Comparison of ENCODE assay signal across 8 cellular contexts in the genomic region with DNA sequence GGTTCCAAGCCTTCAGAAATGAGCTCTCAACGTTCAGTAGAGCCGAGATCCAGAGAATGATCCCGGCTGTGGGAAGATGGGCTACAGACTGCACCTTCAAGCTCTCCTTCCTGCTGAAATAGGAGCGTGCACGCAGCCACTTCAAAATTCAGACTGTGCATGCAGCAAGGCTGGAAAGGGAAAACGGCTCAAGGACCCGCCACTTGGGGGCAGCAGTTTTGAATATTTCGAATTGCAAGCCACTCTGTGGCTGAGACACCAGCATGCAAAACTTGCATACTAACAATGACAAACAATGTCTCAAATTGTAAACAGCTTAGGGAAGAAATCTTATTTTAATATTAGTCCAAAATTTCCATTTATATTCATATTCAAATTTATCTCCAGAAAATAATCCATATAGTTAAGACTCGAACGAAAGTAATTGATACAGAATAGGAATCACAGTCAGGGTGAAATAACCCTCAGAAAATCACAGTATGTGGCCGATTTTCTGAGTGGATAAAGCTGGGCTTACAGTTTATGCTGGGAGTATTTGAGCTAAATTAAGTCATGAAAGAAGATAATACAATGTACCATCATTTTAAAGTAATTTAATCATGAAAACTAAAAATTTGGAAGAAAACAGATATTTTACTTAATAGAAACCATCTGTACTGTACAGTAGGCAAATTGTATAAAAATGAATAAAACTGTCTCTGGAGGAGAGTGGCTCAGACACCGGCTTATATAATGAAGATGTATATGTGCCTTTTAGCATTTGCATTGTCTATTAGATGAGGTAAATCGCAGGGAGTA.
DNase-seq lines count a peak whose midpoint lies in the region; ATAC-seq and TF ChIP-seq lines count a peak whose summit lies in the region.

No MANE protein-coding gene starts in this region.

- no peaks in the 10 kb centered on the region for H3K36me3 ChIP-seq in NT2/D1 (ENCODE audit: insufficient read depth, insufficient read length, low read length)
- H3K36me3 ChIP-seq in psoas muscle (ENCODE audit: insufficient read depth in 1 of 2, low read depth in 1 of 2) = no peaks in the 10 kb centered on the region
- no peaks in the 10 kb centered on the region for H3K36me3 ChIP-seq in suprapubic skin

- intact Hi-C loops in psoas muscle (cut with DNase I) = loop anchor here in 1 of 2 donors (5.0 kb wide), 1 partner anchor 158 kb away; no protein-coding TSS in a partner anchor

- no peak for TF ChIP-seq EP300 in suprapubic skin (IDR thresholded peaks at IDR 0.05)

- no peaks in the 10 kb centered on the region for H3K9me3 ChIP-seq in NT2/D1 (ENCODE audit: insufficient read depth, low read length)
- H3K9me3 ChIP-seq in psoas muscle = no peaks in the 10 kb centered on the region
- no peaks in the 10 kb centered on the region for H3K9me3 ChIP-seq in suprapubic skin

- H3K9me3 Mint-ChIP-seq in activated T-helper 17 cell treated with anti-CD3 and anti-CD28 coated beads, Interleukin-2, amount 50 U/mL, for 72 hours = no peaks in the 10 kb centered on the region

- 36% methylated on average over 13 of the region's 13 CpGs for WGBS in psoas muscle, 3 donors
- 28% methylated on average over 13 of the region's 13 CpGs for WGBS in suprapubic skin

- H3K4me1 ChIP-seq in NT2/D1 (ENCODE audit: insufficient read depth, insufficient read length) (no peaks in the 10 kb centered on the region), psoas muscle (no peaks in the 10 kb centered on the region), suprapubic skin (no peaks in the 10 kb centered on the region)

- no peaks in the 10 kb centered on the region for H3K36me3 Mint-ChIP-seq in activated T-helper 17 cell treated with anti-CD3 and anti-CD28 coated beads, Interleukin-2, amount 50 U/mL, for 72 hours (ENCODE audit: low read depth)

- H3K27me3 Mint-ChIP-seq in activated T-helper 17 cell treated with anti-CD3 and anti-CD28 coated beads, Interleukin-2, amount 50 U/mL, for 72 hours = peaks cover 41% of the 10 kb centered on the region

- H3K4me3 Mint-ChIP-seq in activated T-helper 17 cell treated with anti-CD3 and anti-CD28 coated beads, Interleukin-2, amount 50 U/mL, for 72 hours = no peak overlapping the region

- H3K27ac Mint-ChIP-seq in activated T-helper 17 cell treated with anti-CD3 and anti-CD28 coated beads, Interleukin-2, amount 50 U/mL, for 72 hours = no peak overlapping the region

- DNase-seq in EL (peak; percentile 20), NT2/D1 (ENCODE audit: low read depth, low spot score) (peak; percentile 47), glomerular visceral epithelial cell (ENCODE audit: extremely low spot score) (peak; percentile 40), psoas muscle (peak; percentile 46 to 69), suprapubic skin (ENCODE audit: low spot score in 2 of 2) (no peak)
- DNase-seq in central memory CD4-positive, alpha-beta T cell = no peak

- H3K9ac ChIP-seq in NT2/D1 (ENCODE audit: insufficient read length, low read depth) = no peak overlapping the region

- TF ChIP-seq POLR2A in suprapubic skin (IDR thresholded peaks at IDR 0.05) = no peak

- H3K27ac ChIP-seq in psoas muscle (no peak overlapping the region), suprapubic skin (no peak overlapping the region)

- H3K4me1 Mint-ChIP-seq in activated T-helper 17 cell treated with anti-CD3 and anti-CD28 coated beads, Interleukin-2, amount 50 U/mL, for 72 hours = no peaks in the 10 kb centered on the region

- peak; percentile 71 for ATAC-seq in HG02759 (IDR thresholded peaks at IDR 0.05; ENCODE audit: unreplicated experiment)
- ATAC-seq in activated T-helper 17 cell treated with anti-CD3 and anti-CD28 coated beads, Interleukin-2, amount 50 U/mL, for 72 hours (replicated peaks) = peak; percentile 32
- ATAC-seq in psoas muscle = peak in 1 of 4 donors; percentile 69

- H3K4me3 ChIP-seq in NT2/D1 (ENCODE audit: insufficient read length, low read depth) (no peak overlapping the region), psoas muscle (no peak overlapping the region), suprapubic skin (no peak overlapping the region)

- H3K27me3 ChIP-seq in NT2/D1 (ENCODE audit: insufficient read depth, insufficient read length) = peaks cover 7% of the 10 kb centered on the region
- H3K27me3 ChIP-seq in psoas muscle (ENCODE audit: insufficient read depth in 3 of 3, low read length in 2 of 3) = peaks cover 0 to 16% (median 2%) of the 10 kb centered on the region in 3 donors
- H3K27me3 ChIP-seq in suprapubic skin = peaks cover 45% of the 10 kb centered on the region

- TF ChIP-seq CTCF in psoas muscle (IDR thresholded peaks at IDR 0.05) (peak; percentile 61), suprapubic skin (IDR thresholded peaks at IDR 0.05) (peak in 1 of 2 donors; percentile 56)

Comparison
In these comparisons a context has a peak if more than half of its experiments do, and no peak if none do; other contexts are left out.
1. DNase-seq: peak in EL (single experiment), NT2/D1 (single experiment), glomerular visceral epithelial cell (single experiment) and psoas muscle (2 of 2); none in central memory CD4-positive, alpha-beta T cell (single experiment) and suprapubic skin (0 of 2).